ENCODE assay signal across 15 cellular contexts in genomic region chr14:58659846-58660245, GRCh38. TPM values are rescaled to one million over a fixed set of nuclear protein-coding genes. Genes with fewer than 3 reads are reported as not detected.
"Had no signal": no experiment of that assay in that cellular context is flagged by ENCODE, and none has a peak within 500 bp of the region (broad histone marks: within the 10 kb centered on the region; RNA-seq: fewer than 3 reads in every experiment).

No MANE protein-coding gene starts in this region.

- H3K4me3 ChIP-seq: SJSA1, transverse colon had no signal

- H3K9me3 ChIP-seq: SJSA1, transverse colon had no signal

- H3K9me3 Mint-ChIP-seq: activated naive CD4-positive, alpha-beta T cell treated with anti-CD3 and anti-CD28 coated beads, Interleukin-2, amount 50 U/mL, for 24 hours; natural killer cell treated with Interleukin-12 subunit alpha and Interleukin-12 subunit beta and Interleukin-15 and Interleukin-18, amount 100 ng/mL, for 72 hours had no signal

- H3K4me3 Mint-ChIP-seq: activated naive CD4-positive, alpha-beta T cell treated with anti-CD3 and anti-CD28 coated beads, Interleukin-2, amount 50 U/mL, for 24 hours; natural killer cell treated with Interleukin-12 subunit alpha and Interleukin-12 subunit beta and Interleukin-15 and Interleukin-18, amount 100 ng/mL, for 72 hours had no signal

- H3K27ac ChIP-seq: SJSA1 had no signal

- ATAC-seq: natural killer cell treated with Interleukin-12 subunit alpha and Interleukin-12 subunit beta and Interleukin-15 and Interleukin-18, amount 100 ng/mL, for 72 hours had no signal

- DNase-seq: activated CD4-positive, alpha-beta T cell treated with anti-CD3 and anti-CD28 coated beads, Interleukin-2, amount 50 U/mL, for 4 hours; activated CD4-positive, CD25-positive, alpha-beta regulatory T cell treated with anti-CD3 and anti-CD28 coated beads, Interleukin-2, amount 50 U/mL, for 72 hours; activated effector memory CD4-positive, alpha-beta T cell treated with Interleukin-2 at 50 U/mL for 16 hours; activated T-cell treated with anti-CD3 and anti-CD28 coated beads, Interleukin-2, amount 50 U/mL, for 1 hour; amygdala; effector CD4-positive, alpha-beta T cell; kidney glomerular epithelial cell; mammary epithelial cell; occipital lobe; small intestine; SW 1271; transverse colon had no signal

- H3K36me3 ChIP-seq: SJSA1, transverse colon had no signal

- H3K27me3 Mint-ChIP-seq: activated naive CD4-positive, alpha-beta T cell treated with anti-CD3 and anti-CD28 coated beads, Interleukin-2, amount 50 U/mL, for 24 hours had no signal

- H3K36me3 Mint-ChIP-seq: natural killer cell treated with Interleukin-12 subunit alpha and Interleukin-12 subunit beta and Interleukin-15 and Interleukin-18, amount 100 ng/mL, for 72 hours had no signal

- H3K27ac Mint-ChIP-seq: activated naive CD4-positive, alpha-beta T cell treated with anti-CD3 and anti-CD28 coated beads, Interleukin-2, amount 50 U/mL, for 24 hours; natural killer cell treated with Interleukin-12 subunit alpha and Interleukin-12 subunit beta and Interleukin-15 and Interleukin-18, amount 100 ng/mL, for 72 hours had no signal

- H3K27me3 ChIP-seq: SJSA1, transverse colon had no signal

RNA-seq across cellular contexts. Expression of gene DACT1, which starts 22.1 kb away (rescaled TPM):
- total RNA-seq: natural killer cell treated with Interleukin-12 subunit alpha and Interleukin-12 subunit beta and Interleukin-15 and Interleukin-18, amount 100 ng/mL, for 72 hours had no signal
